In genomic region chr1:92504751-92505692, GRCh38 we compare ENCODE assay signal across 19 cellular contexts. TPM values are rescaled to one million over a fixed set of nuclear protein-coding genes. Genes with fewer than 3 reads are reported as not detected.
DNase-seq lines count a peak whose midpoint lies in the region; ATAC-seq lines count a peak whose summit lies in the region.
"Had no signal": no experiment of that assay in that cellular context is flagged by ENCODE, and none has a peak within 500 bp of the region (broad histone marks: within the 10 kb centered on the region; RNA-seq: fewer than 3 reads in every experiment).

No MANE protein-coding gene starts in this region.

- no peak overlapping the region for H3K4me3 Mint-ChIP-seq in activated CD4-positive, alpha-beta T cell treated with anti-CD3 and anti-CD28 coated beads, Interleukin-2, amount 10 ng/mL, durations not matched to agents 7 days and 5 days
- H3K4me3 Mint-ChIP-seq: activated naive CD4-positive, alpha-beta T cell treated with anti-CD3 and anti-CD28 coated beads for 36 hours; brain; CD4-positive, CD25-positive, alpha-beta regulatory T cell; dendritic cell treated with granulocyte-macrophage colony-stimulating factor and Interleukin-4, amounts not matched to agents 40 ng/mL and 50 ng/mL, for 4 days had no signal

- H3K36me3 Mint-ChIP-seq in activated CD4-positive, alpha-beta T cell treated with anti-CD3 and anti-CD28 coated beads, Interleukin-2, amount 10 ng/mL, durations not matched to agents 7 days and 5 days (ENCODE audit: low read depth) = no peaks in the 10 kb centered on the region
- H3K36me3 Mint-ChIP-seq: brain; CD4-positive, CD25-positive, alpha-beta regulatory T cell had no signal

- ATAC-seq in HG03571 (IDR thresholded peaks at IDR 0.05; ENCODE audit: unreplicated experiment) = peak; percentile 28
- ATAC-seq in stimulated activated naive CD8-positive, alpha-beta T cell treated with anti-CD3 and anti-CD28 coated beads, Interleukin-15, Interleukin-2, amounts not matched to agents 100 U/mL and 50 U/mL, for 24 hours = peak; percentile 19
- no peak for ATAC-seq in GM19467 (IDR thresholded peaks at IDR 0.05; ENCODE audit: unreplicated experiment)

- DNase-seq in activated CD4-positive, alpha-beta T cell treated with anti-CD3 and anti-CD28 coated beads, Interleukin-2, amount 10 ng/mL, durations not matched to agents 7 days and 5 days = no peak
- DNase-seq in activated CD4-positive, alpha-beta T cell treated with anti-CD3 and anti-CD28 coated beads, Interleukin-2, amount 50 U/mL, for 1 hour = no peak
- peak; percentile 32 for DNase-seq in amniotic epithelial cell (ENCODE audit: low read depth)
- DNase-seq in stimulated activated naive CD8-positive, alpha-beta T cell treated with anti-CD3 and anti-CD28 coated beads, Interleukin-15, Interleukin-2, amounts not matched to agents 100 U/mL and 50 U/mL, for 24 hours = no peak
- DNase-seq in stimulated activated CD4-positive, alpha-beta T cell treated with anti-CD3 and anti-CD28 coated beads, Interleukin-2, amount 100 ng/mL, for 24 hours = no peak
- DNase-seq in GOT3 (lab: John Stamatoyannopoulos, UW) = no peak
- DNase-seq: activated naive CD4-positive, alpha-beta T cell treated with anti-CD3 and anti-CD28 coated beads for 36 hours; CD4-positive, CD25-positive, alpha-beta regulatory T cell; DMS53; kidney glomerular epithelial cell; NCI-H1105; NCI-H510A treated with DMSO at 0.1 percent for 48 hours; SHP77 treated with DMSO at 0.1 percent for 48 hours; stimulated activated CD4-positive, alpha-beta T cell treated with anti-CD3 and anti-CD28 coated beads, Interleukin-4, amount 100 ng/mL, for 4 hours; thyroid gland had no signal

- H3K27me3 Mint-ChIP-seq in activated CD4-positive, alpha-beta T cell treated with anti-CD3 and anti-CD28 coated beads, Interleukin-2, amount 10 ng/mL, durations not matched to agents 7 days and 5 days = no peaks in the 10 kb centered on the region
- H3K27me3 Mint-ChIP-seq: dendritic cell treated with granulocyte-macrophage colony-stimulating factor and Interleukin-4, amounts not matched to agents 40 ng/mL and 50 ng/mL, for 4 days had no signal

- H3K9me3 Mint-ChIP-seq in activated CD4-positive, alpha-beta T cell treated with anti-CD3 and anti-CD28 coated beads, Interleukin-2, amount 10 ng/mL, durations not matched to agents 7 days and 5 days = peaks cover 2% of the 10 kb centered on the region
- H3K9me3 Mint-ChIP-seq: activated naive CD4-positive, alpha-beta T cell treated with anti-CD3 and anti-CD28 coated beads for 36 hours; brain; dendritic cell treated with granulocyte-macrophage colony-stimulating factor and Interleukin-4, amounts not matched to agents 40 ng/mL and 50 ng/mL, for 4 days had no signal

- CTCF ChIA-PET in activated CD4-positive, alpha-beta T cell treated with anti-CD3 and anti-CD28 coated beads, Interleukin-2, amount 10 ng/mL, durations not matched to agents 7 days and 5 days (lab: Charles Lee) = interaction anchor here (1.1 to 3.3 kb wide), 3 partner anchors 12 to 19 kb away, joined by 3 to 13 read pairs (median 3); partner anchors contain the start of gene GFI1

- H3K27ac Mint-ChIP-seq in activated CD4-positive, alpha-beta T cell treated with anti-CD3 and anti-CD28 coated beads, Interleukin-2, amount 10 ng/mL, durations not matched to agents 7 days and 5 days = peak overlapping the region; percentile 60
- H3K27ac Mint-ChIP-seq: activated naive CD4-positive, alpha-beta T cell treated with anti-CD3 and anti-CD28 coated beads for 36 hours; brain; dendritic cell treated with granulocyte-macrophage colony-stimulating factor and Interleukin-4, amounts not matched to agents 40 ng/mL and 50 ng/mL, for 4 days had no signal

- peaks cover 35% of the 10 kb centered on the region for H3K4me1 Mint-ChIP-seq in activated CD4-positive, alpha-beta T cell treated with anti-CD3 and anti-CD28 coated beads, Interleukin-2, amount 10 ng/mL, durations not matched to agents 7 days and 5 days
- H3K4me1 Mint-ChIP-seq: brain had no signal

- POLR2A ChIA-PET in activated CD4-positive, alpha-beta T cell treated with anti-CD3 and anti-CD28 coated beads, Interleukin-2, amount 10 ng/mL, durations not matched to agents 7 days and 5 days (lab: Charles Lee) = no interaction called here

RNA-seq across cellular contexts. Expression of gene GFI1, which starts 18.3 kb away (rescaled TPM):
- total RNA-seq in activated CD4-positive, alpha-beta T cell treated with anti-CD3 and anti-CD28 coated beads, Interleukin-2, amount 10 ng/mL, durations not matched to agents 7 days and 5 days = 10 to 100 TPM; 47.8 to 49.6 TPM
